24 cellular contexts compared by ENCODE assay signal in genomic region chr7:154861589-154861988, GRCh38.
"Had no signal": no experiment of that assay in that cellular context is flagged by ENCODE, and none has a peak within 500 bp of the region (broad histone marks: within the 10 kb centered on the region; RNA-seq: fewer than 3 reads in every experiment).

No MANE protein-coding gene starts in this region.

- H2AFZ ChIP-seq: PC-9 had no signal

- ATAC-seq: Right ventricle myocardium inferior, SK-N-SH treated with all-trans-retinoic acid at 6 μM for 48 hours, T-helper 17 cell had no signal

- H3K36me3 ChIP-seq: MG63, Peyer's patch, SJCRH30 had no signal

- H3K9me3 ChIP-seq: MG63, Peyer's patch, SJCRH30 had no signal

- DNase-seq: IMR-90; Karpas-422; KG1; MG63; NCI-H1092; NCI-H1436 treated with DMSO at 0.1 percent for 48 hours; NCI-H1694; NCI-H1930; NCI-H2081; NCI-H2107; NCI-H2227 treated with DMSO at 0.1 percent for 48 hours; NCI-H524; NCI-H526 treated with DMSO at 0.1 percent for 48 hours; NCI-H774; NK-92 treated with Interleukin-12 subunit alpha and Interleukin-12 subunit beta, amount 100 ng/mL, for 24 hours; OCI-M1; PC-9; SHP77 treated with DMSO at 0.1 percent for 48 hours; SJCRH30; T-helper 1 cell; T-helper 17 cell had no signal

- H3K4me2 ChIP-seq: PC-9 had no signal

- H3K4me1 ChIP-seq: Peyer's patch, SJCRH30 had no signal

- H3K27me3 ChIP-seq: MG63, Peyer's patch had no signal

- H3K4me3 ChIP-seq: MG63, PC-9, Peyer's patch, SJCRH30 had no signal

- H3K27ac ChIP-seq: PC-9, Peyer's patch, SJCRH30 had no signal
